In genomic region chr3:37922721-37923575, GRCh38 we compare ENCODE assay signal across 11 cellular contexts.
DNase-seq lines count a peak whose midpoint lies in the region; ATAC-seq, FAIRE-seq and TF ChIP-seq lines count a peak whose summit lies in the region.
"Had no signal": no experiment of that assay in that cellular context is flagged by ENCODE, and none has a peak within 500 bp of the region (broad histone marks: within the 10 kb centered on the region; RNA-seq: fewer than 3 reads in every experiment).

No MANE protein-coding gene starts in this region.

- H3K27me3 ChIP-seq in body of pancreas = no peaks in the 10 kb centered on the region
- no peaks in the 10 kb centered on the region for H3K27me3 ChIP-seq in keratinocyte (ENCODE audit: control insufficient read depth, extremely low read depth, insufficient read depth, low read length)
- no peaks in the 10 kb centered on the region for H3K27me3 ChIP-seq in spleen (replicated peaks in 1 of 7)
- H3K27me3 ChIP-seq in Caco-2 (replicated peaks; ENCODE audit: control insufficient read depth, insufficient read depth, low read length) = no peaks in the 10 kb centered on the region

- TF ChIP-seq CTCF in body of pancreas (IDR thresholded peaks at IDR 0.05) (no peak), keratinocyte (optimal IDR thresholded peaks at IDR 0.05 in 1 of 3, IDR thresholded peaks at IDR 0.05 in 1 of 3, conservative IDR thresholded peaks at IDR 0.05 in 1 of 3; ENCODE audit: extremely low read depth in 1 of 3, insufficient read depth in 2 of 3, low read length in 3 of 3) (no peak), spleen (IDR thresholded peaks at IDR 0.05 in 8 of 11, conservative IDR thresholded peaks at IDR 0.05 in 3 of 11) (no peak), Caco-2 (IDR thresholded peaks at IDR 0.05; ENCODE audit: insufficient read depth in 1 of 2, low read depth in 1 of 2, low read length in 1 of 2, severe bottlenecking in 1 of 2, unreplicated experiment in 1 of 2) (no peak), GM10248 (IDR thresholded peaks at IDR 0.05; ENCODE audit: control extremely low read depth, extremely low read depth, low read depth, missing control alignments) (no peak)

- no peaks in the 10 kb centered on the region for H3K27me3 Mint-ChIP-seq in Caco-2 (ENCODE audit: insufficient read depth, unreplicated experiment)

- H4K20me1 ChIP-seq in keratinocyte (ENCODE audit: control insufficient read depth, extremely low read depth, insufficient read depth, low read length) = no peaks in the 10 kb centered on the region

- H3K36me3 ChIP-seq in body of pancreas (replicated peaks in 1 of 2; ENCODE audit: insufficient read depth in 1 of 2, low read depth in 2 of 2) = no peaks in the 10 kb centered on the region
- peaks cover 0 to 4% of the 10 kb centered on the region in 2 experiments for H3K36me3 ChIP-seq in keratinocyte (ENCODE audit: control insufficient read depth in 2 of 2, extremely low read depth in 1 of 2, insufficient read depth in 2 of 2, low read length in 2 of 2)
- no peaks in the 10 kb centered on the region for H3K36me3 ChIP-seq in spleen
- H3K36me3 ChIP-seq in Caco-2 (ENCODE audit: control insufficient read depth, insufficient read depth, low read length) = no peaks in the 10 kb centered on the region

- POLR2A ChIA-PET in Caco-2 (lab: Charles Lee) = no interaction called here
- POLR2A ChIA-PET in GM10248 (lab: Yijun Ruan, JAX) = no interaction called here

- FAIRE-seq in keratinocyte (lab: Jason Lieb, UNC) (peak; percentile 81), GM19239 (lab: Jason Lieb, UNC) (no peak)

- CTCF ChIA-PET in Caco-2 (lab: Charles Lee) (interaction anchor here (0.6 kb wide), 1 partner anchor 325 kb away, joined by 3 read pairs; no protein-coding TSS in a partner anchor), GM10248 (lab: Yijun Ruan, JAX) (no interaction called here)

- H3K9me1 ChIP-seq in keratinocyte (ENCODE audit: control insufficient read depth, extremely low read depth, insufficient read depth, low read length) = no peaks in the 10 kb centered on the region

- no peaks in the 10 kb centered on the region for H3K9me3 ChIP-seq in body of pancreas
- H3K9me3 ChIP-seq in keratinocyte (ENCODE audit: control insufficient read depth, low read depth, low read length) = no peaks in the 10 kb centered on the region
- no peaks in the 10 kb centered on the region for H3K9me3 ChIP-seq in spleen
- no peaks in the 10 kb centered on the region for H3K9me3 ChIP-seq in Caco-2

- H3K4me1 ChIP-seq in body of pancreas (peaks cover 42% of the 10 kb centered on the region), keratinocyte (ENCODE audit: control insufficient read depth, extremely low read depth, insufficient read depth, low read length) (peaks cover 13% of the 10 kb centered on the region), spleen (peaks cover 0 to 57% (median 8%) of the 10 kb centered on the region in 6 donors), Caco-2 (peaks cover 15% of the 10 kb centered on the region)

- H3K9me3 Mint-ChIP-seq in Caco-2 (ENCODE audit: unreplicated experiment) = no peaks in the 10 kb centered on the region

- intact Hi-C loops in body of pancreas (cut with DNase I) (no loop called here), spleen (cut with DNase I; ENCODE audit: low total_unique reads) (no loop called here), Caco-2 (cut with micrococcal nuclease; ENCODE audit: unreplicated experiment) (no loop called here)

- no peak for ATAC-seq in body of pancreas

- no peak overlapping the region for H3K27ac Mint-ChIP-seq in Caco-2 (ENCODE audit: unreplicated experiment)

- peaks cover 57% of the 10 kb centered on the region for H3K79me2 ChIP-seq in keratinocyte (ENCODE audit: control insufficient read depth, insufficient read depth, low read length)

- H3K9ac ChIP-seq in keratinocyte (ENCODE audit: control insufficient read depth, extremely low read depth, insufficient read depth, low read length) = no peak overlapping the region

- H3K4me3 Mint-ChIP-seq in Caco-2 (ENCODE audit: unreplicated experiment) = no peak overlapping the region

- H3K4me3 ChIP-seq in Jurkat, Clone E6-1 (ENCODE audit: low read length) = no peak overlapping the region
- no peak overlapping the region for H3K4me3 ChIP-seq in body of pancreas
- H3K4me3 ChIP-seq in keratinocyte (ENCODE audit: control insufficient read depth in 2 of 3, extremely low read depth in 1 of 3, insufficient read depth in 2 of 3, low read depth in 1 of 3, low read length in 3 of 3) = no peak overlapping the region
- H3K4me3 ChIP-seq in spleen = no peak overlapping the region
- no peak overlapping the region for H3K4me3 ChIP-seq in Caco-2 (ENCODE audit: low read depth, low read length)

- dilution Hi-C loops in keratinocyte (cut with MboI; ENCODE audit: extremely low pct_ligation_motif_present, low sequenced_read_pairs) = no loop called here

- peaks cover 48% of the 10 kb centered on the region for H3K4me1 Mint-ChIP-seq in Caco-2 (ENCODE audit: low read depth, unreplicated experiment)

- no peak for TF ChIP-seq POLR2A in body of pancreas (IDR thresholded peaks at IDR 0.05)
- TF ChIP-seq POLR2A in spleen (IDR thresholded peaks at IDR 0.05) = no peak

- H3K4me2 ChIP-seq in keratinocyte (ENCODE audit: control insufficient read depth, extremely low read depth, insufficient read depth, low read depth, low read length) = no peak overlapping the region

- H3K27ac ChIP-seq in body of pancreas (peak overlapping the region in 3 of 4 donors; percentile 33 to 56 (median 42)), keratinocyte (ENCODE audit: control insufficient read depth, insufficient read depth, low read length) (no peak overlapping the region), spleen (peak overlapping the region in 6 of 8 donors; percentile 25 to 60 (median 40))

- peaks cover 18% of the 10 kb centered on the region for H3K36me3 Mint-ChIP-seq in Caco-2 (ENCODE audit: insufficient read depth, unreplicated experiment)

- no peak overlapping the region for H2AFZ ChIP-seq in keratinocyte (ENCODE audit: control insufficient read depth, low read length)

- 57 to 66% methylated on average over 5 of the region's 5 CpGs for WGBS in body of pancreas, 2 donors
- 30 to 56% (median 44%) methylated on average over 5 of the region's 5 CpGs for WGBS in spleen, 5 donors

- DNase-seq in Jurkat, Clone E6-1 (ENCODE audit: low read depth, low spot score) = peak; percentile 91
- DNase-seq in body of pancreas = peak in 1 of 4 donors; percentile 76
- DNase-seq in keratinocyte (ENCODE audit: low read depth, low spot score) = no peak
- no peak for DNase-seq in spleen
- DNase-seq in Caco-2 = no peak
- no peak for DNase-seq in GM10248 (ENCODE audit: extremely low spot score)
- no peak for DNase-seq in NCI-H510A treated with DMSO at 0.1 percent for 48 hours (lab: John Stamatoyannopoulos, UW)
- no peak for DNase-seq in GM19239 (ENCODE audit: insufficient read length, low spot score)
- DNase-seq: activated CD8-positive, alpha-beta memory T cell treated with anti-CD3 and anti-CD28 coated beads for 24 hours; foreskin melanocyte; NCI-H345 had no signal

- BruUV-seq in Caco-2 (replicated peaks; lab: Mats Ljungman, UMichigan) = no TSS peak
